In genomic region chr13:74215420-74215819, GRCh38 we compare ENCODE assay signal across 28 cellular contexts.
"Had no signal": no experiment of that assay in that cellular context is flagged by ENCODE, and none has a peak within 500 bp of the region (broad histone marks: within the 10 kb centered on the region; RNA-seq: fewer than 3 reads in every experiment).

No MANE protein-coding gene starts in this region.

- ATAC-seq: heart right ventricle; lower lobe of right lung; naive thymus-derived CD8-positive, alpha-beta T cell; sciatic nerve; stimulated activated effector memory CD8-positive, alpha-beta T cell treated with anti-CD3 and anti-CD28 coated beads, Interleukin-12 subunit alpha, Interleukin-12 subunit beta, amount 100 ng/mL, for 72 hours; upper lobe of right lung had no signal

- H3K27ac ChIP-seq: heart right ventricle, hepatocyte, left ventricle myocardium inferior, lower lobe of right lung, neutrophil, ovary, right atrium auricular region, skin epidermis, spleen, suprapubic skin, thoracic aorta, tibial artery, upper lobe of right lung had no signal

- H3K36me3 Mint-ChIP-seq: naive thymus-derived CD8-positive, alpha-beta T cell had no signal

- DNase-seq: heart right ventricle; islet precursor cell; left ventricle myocardium inferior; lower lobe of right lung; mammary epithelial cell; mesenchymal stem cell; naive thymus-derived CD8-positive, alpha-beta T cell; occipital lobe; ovary; spleen; stimulated activated CD4-positive, alpha-beta T cell treated with anti-CD3 and anti-CD28 coated beads, Interleukin-4, amount 100 ng/mL, for 24 hours; stimulated activated naive CD4-positive, alpha-beta T cell; tibial artery; trophoblast cell; upper lobe of right lung had no signal

- H3K9me3 ChIP-seq: heart right ventricle, left ventricle myocardium inferior, lower lobe of right lung, neutrophil, ovary, right atrium auricular region, spleen, suprapubic skin, thoracic aorta, tibial artery, upper lobe of right lung had no signal

- H3K27ac Mint-ChIP-seq: naive thymus-derived CD8-positive, alpha-beta T cell; nephron; progenitor cell of endocrine pancreas; stimulated activated effector memory CD8-positive, alpha-beta T cell treated with anti-CD3 and anti-CD28 coated beads, Interleukin-12 subunit alpha, Interleukin-12 subunit beta, amount 100 ng/mL, for 72 hours; stimulated activated naive CD8-positive, alpha-beta T cell treated with anti-CD3 and anti-CD28 coated beads, Interleukin-15, Interleukin-2, amounts not matched to agents 100 ng/mL and 50 ng/mL, for 24 hours had no signal

- H3K4me3 ChIP-seq: heart right ventricle, hepatocyte, left ventricle myocardium inferior, lower lobe of right lung, ovary, right atrium auricular region, skin epidermis, spleen, suprapubic skin, thoracic aorta, tibial artery, upper lobe of right lung had no signal

- H3K27me3 ChIP-seq: heart right ventricle, hepatocyte, neutrophil, ovary, right atrium auricular region, spleen, suprapubic skin, tibial artery, upper lobe of right lung had no signal

- H3K4me2 ChIP-seq: hepatocyte had no signal

- H3K4me1 ChIP-seq: lower lobe of right lung, spleen, upper lobe of right lung had no signal

- H3K79me2 ChIP-seq: hepatocyte had no signal

- H3K9me3 Mint-ChIP-seq: nephron; neural crest cell; stimulated activated effector memory CD8-positive, alpha-beta T cell treated with anti-CD3 and anti-CD28 coated beads, Interleukin-12 subunit alpha, Interleukin-12 subunit beta, amount 100 ng/mL, for 72 hours had no signal

- FAIRE-seq: urothelium cell line had no signal

- H3K36me3 ChIP-seq: heart right ventricle, left ventricle myocardium inferior, lower lobe of right lung, neutrophil, ovary, right atrium auricular region, spleen, suprapubic skin, thoracic aorta, tibial artery, upper lobe of right lung had no signal

- H3K4me1 Mint-ChIP-seq: neural crest cell had no signal

- H2AFZ ChIP-seq: hepatocyte had no signal

- H3K27me3 Mint-ChIP-seq: stimulated activated naive CD8-positive, alpha-beta T cell treated with anti-CD3 and anti-CD28 coated beads, Interleukin-15, Interleukin-2, amounts not matched to agents 100 ng/mL and 50 ng/mL, for 24 hours had no signal

- H3K4me3 Mint-ChIP-seq: naive thymus-derived CD8-positive, alpha-beta T cell; nephron; neural crest cell; stimulated activated effector memory CD8-positive, alpha-beta T cell treated with anti-CD3 and anti-CD28 coated beads, Interleukin-12 subunit alpha, Interleukin-12 subunit beta, amount 100 ng/mL, for 72 hours; stimulated activated naive CD8-positive, alpha-beta T cell treated with anti-CD3 and anti-CD28 coated beads, Interleukin-15, Interleukin-2, amounts not matched to agents 100 ng/mL and 50 ng/mL, for 24 hours had no signal
